8 cellular contexts compared by ENCODE assay signal in the genomic region with DNA sequence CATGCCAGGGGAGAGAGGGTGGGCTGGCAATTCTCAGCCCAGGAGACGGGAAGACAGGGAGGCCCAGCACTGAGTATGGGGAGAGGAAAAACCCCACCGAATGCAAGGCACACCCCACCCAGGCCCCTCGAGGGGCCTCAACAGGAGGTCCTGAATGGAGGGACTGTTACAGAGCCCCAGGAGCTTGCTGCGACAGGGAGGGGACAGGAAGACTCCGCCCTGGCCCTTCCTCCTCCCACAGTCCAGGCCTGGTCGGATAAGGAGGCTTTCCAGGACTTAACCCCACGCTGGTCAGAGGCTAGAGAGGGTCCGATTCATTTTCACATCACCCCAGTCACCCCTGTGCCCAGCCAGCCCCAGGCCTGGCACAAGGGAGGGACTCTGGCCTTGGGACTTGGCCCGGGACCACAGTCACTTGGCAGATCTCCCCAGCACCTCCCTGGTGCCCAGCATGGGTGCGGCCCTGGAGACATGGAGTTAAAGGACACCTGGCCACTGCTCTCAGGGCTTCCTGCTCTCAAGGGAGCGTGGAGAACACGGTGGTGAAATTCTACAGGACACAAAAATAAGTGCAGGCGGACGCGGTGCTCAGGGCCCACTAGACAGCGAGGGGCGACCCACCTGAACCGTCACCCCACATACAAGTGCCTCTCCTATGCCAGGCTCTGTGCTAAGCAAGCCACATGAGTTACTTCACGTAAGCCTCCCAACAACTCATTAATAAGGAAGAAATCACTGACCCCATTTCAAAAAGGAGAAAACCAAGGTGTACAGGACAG. TPM values are rescaled to one million over a fixed set of nuclear protein-coding genes. Genes with fewer than 3 reads are reported as not detected.
DNase-seq lines count a peak whose midpoint lies in the region; ATAC-seq and TF ChIP-seq lines count a peak whose summit lies in the region.

No MANE protein-coding gene starts in this region.

- peak overlapping the region; percentile 69 to 77 (median 74) for H3K4me3 ChIP-seq in gastrocnemius medialis

- no peak for DNase-seq in activated T-cell treated with anti-CD3 and anti-CD28 coated beads, Interleukin-2, amount 50 U/mL, for 4 hours
- no peak for DNase-seq in activated T-cell treated with anti-CD3 and anti-CD28 coated beads, Interleukin-2, amount 50 U/mL, for 1 hour
- DNase-seq in left ventricle myocardium superior (peak; percentile 76), gastrocnemius medialis (peak in 1 of 2 donors; percentile 41), SHP77 treated with DMSO at 0.1 percent for 48 hours (lab: John Stamatoyannopoulos, UW) (no peak)
- no peak for DNase-seq in activated CD8-positive, alpha-beta memory T cell treated with anti-CD3 and anti-CD28 coated beads, Interleukin-2, amount 50 U/mL, for 48 hours

- no peaks in the 10 kb centered on the region for H3K27me3 Mint-ChIP-seq in activated T-cell treated with anti-CD3 and anti-CD28 coated beads, Interleukin-2, amount 50 U/mL, for 4 hours (ENCODE audit: low read depth)
- H3K27me3 Mint-ChIP-seq in activated T-helper 17 cell treated with anti-CD3 and anti-CD28 coated beads, Interleukin-2, amount 50 U/mL, for 72 hours, result no peaks in the 10 kb centered on the region

- H3K4me1 Mint-ChIP-seq in activated T-cell treated with anti-CD3 and anti-CD28 coated beads, Interleukin-2, amount 50 U/mL, for 4 hours (ENCODE audit: low read depth), result peaks cover 26% of the 10 kb centered on the region
- peaks cover 28% of the 10 kb centered on the region for H3K4me1 Mint-ChIP-seq in activated T-helper 17 cell treated with anti-CD3 and anti-CD28 coated beads, Interleukin-2, amount 50 U/mL, for 72 hours

- H3K27ac Mint-ChIP-seq in activated T-helper 17 cell treated with anti-CD3 and anti-CD28 coated beads, Interleukin-2, amount 50 U/mL, for 72 hours, result peak overlapping the region; percentile 80

- peak overlapping the region; percentile 79 for H3K4me3 Mint-ChIP-seq in activated T-cell treated with anti-CD3 and anti-CD28 coated beads, Interleukin-2, amount 50 U/mL, for 4 hours
- peak overlapping the region; percentile 88 for H3K4me3 Mint-ChIP-seq in activated T-helper 17 cell treated with anti-CD3 and anti-CD28 coated beads, Interleukin-2, amount 50 U/mL, for 72 hours

- peak overlapping the region; percentile 70 to 75 (median 73) for H3K27ac ChIP-seq in gastrocnemius medialis

- intact Hi-C loops in left ventricle myocardium superior (cut with micrococcal nuclease), result no loop called here
- intact Hi-C loops in gastrocnemius medialis (cut with DNase I; ENCODE audit: low total_unique reads), result no loop called here

- no peak for TF ChIP-seq POLR2A in gastrocnemius medialis (IDR thresholded peaks at IDR 0.05)

- no peak for ATAC-seq in activated T-cell treated with anti-CD3 and anti-CD28 coated beads, Interleukin-2, amount 50 U/mL, for 4 hours
- no peak for ATAC-seq in activated T-helper 17 cell treated with anti-CD3 and anti-CD28 coated beads, Interleukin-2, amount 50 U/mL, for 72 hours (replicated peaks)
- ATAC-seq in left ventricle myocardium superior (peak; percentile 67), gastrocnemius medialis (peak; percentile 17 to 34), HG03442 (IDR thresholded peaks at IDR 0.05; ENCODE audit: unreplicated experiment) (no peak)

- TF ChIP-seq CTCF in gastrocnemius medialis (IDR thresholded peaks at IDR 0.05 in 4 of 5, conservative IDR thresholded peaks at IDR 0.05 in 1 of 5), result no peak

- no peaks in the 10 kb centered on the region for H3K36me3 ChIP-seq in gastrocnemius medialis

- H3K4me1 ChIP-seq in gastrocnemius medialis, result peaks cover 28 to 36% of the 10 kb centered on the region in 2 donors

- no peaks in the 10 kb centered on the region for H3K9me3 ChIP-seq in gastrocnemius medialis

- H3K9me3 Mint-ChIP-seq in activated T-cell treated with anti-CD3 and anti-CD28 coated beads, Interleukin-2, amount 50 U/mL, for 4 hours, result no peaks in the 10 kb centered on the region
- no peaks in the 10 kb centered on the region for H3K9me3 Mint-ChIP-seq in activated T-helper 17 cell treated with anti-CD3 and anti-CD28 coated beads, Interleukin-2, amount 50 U/mL, for 72 hours

- H3K36me3 Mint-ChIP-seq in activated T-cell treated with anti-CD3 and anti-CD28 coated beads, Interleukin-2, amount 50 U/mL, for 4 hours (ENCODE audit: insufficient read depth), result peaks cover 4% of the 10 kb centered on the region
- peaks cover 14% of the 10 kb centered on the region for H3K36me3 Mint-ChIP-seq in activated T-helper 17 cell treated with anti-CD3 and anti-CD28 coated beads, Interleukin-2, amount 50 U/mL, for 72 hours (ENCODE audit: low read depth)

- in situ Hi-C loops in gastrocnemius medialis (cut with MboI; ENCODE audit: low sequenced_read_pairs in 4 of 4), result no loop called here

- no peaks in the 10 kb centered on the region for H3K27me3 ChIP-seq in gastrocnemius medialis

RNA-seq across cellular contexts. Expression of a gene that starts 44.8 kb away (rescaled TPM):
- 10 to 100 TPM; 10.8 to 11.6 (median 11.0) TPM for total RNA-seq in activated T-cell treated with anti-CD3 and anti-CD28 coated beads, Interleukin-2, amount 50 U/mL, for 4 hours
- 10 to 100 TPM; 14.7 to 17.1 TPM for total RNA-seq in activated T-helper 17 cell treated with anti-CD3 and anti-CD28 coated beads, Interleukin-2, amount 50 U/mL, for 72 hours
- total RNA-seq in left ventricle myocardium superior (49.4 TPM), gastrocnemius medialis (10 to 100 TPM in 2 of 4 donors, 1 to 10 TPM in 2; 3.4 to 36.8 (median 9.2) TPM)

Comparison
In these comparisons a context has a peak if more than half of its experiments do, and no peak if none do; other contexts are left out.
1. ATAC-seq: peak in left ventricle myocardium superior (single experiment) and gastrocnemius medialis (2 of 2); none in activated T-cell treated with anti-CD3 and anti-CD28 coated beads, Interleukin-2, amount 50 U/mL, for 4 hours (0 of 2), activated T-helper 17 cell treated with anti-CD3 and anti-CD28 coated beads, Interleukin-2, amount 50 U/mL, for 72 hours (single experiment) and HG03442 (single experiment).